In genomic region chr1:47436979-47437517, GRCh38 we compare ENCODE assay signal across 8 cellular contexts. TPM values are rescaled to one million over a fixed set of nuclear protein-coding genes. Genes with fewer than 3 reads are reported as not detected.
DNase-seq lines count a peak whose midpoint lies in the region; ATAC-seq and TF ChIP-seq lines count a peak whose summit lies in the region.

No MANE protein-coding gene starts in this region.

- H3K9me3 ChIP-seq in GM23248 (ENCODE audit: low read depth), result no peaks in the 10 kb centered on the region
- H3K9me3 ChIP-seq in KOPT-K1 (ENCODE audit: insufficient read depth, low read length, poor library complexity, severe bottlenecking), result no peaks in the 10 kb centered on the region
- no peaks in the 10 kb centered on the region for H3K9me3 ChIP-seq in subcutaneous abdominal adipose tissue (ENCODE audit: control insufficient read depth in 5 of 5, low read length in 5 of 5)

- H3K4me3 ChIP-seq in GM23248, result peak overlapping the region; percentile 83
- peak overlapping the region; percentile 53 for H3K4me3 ChIP-seq in astrocyte of the spinal cord (ENCODE audit: low read depth, low read length)
- H3K4me3 ChIP-seq in kidney epithelial cell (ENCODE audit: low read depth, low read length), result peak overlapping the region; percentile 71
- peak overlapping the region; percentile 55 to 82 (median 75) for H3K4me3 ChIP-seq in subcutaneous abdominal adipose tissue (ENCODE audit: low read depth in 1 of 5, low read length in 5 of 5)

- H3K36me3 Mint-ChIP-seq in activated CD4-positive, alpha-beta T cell treated with anti-CD3 and anti-CD28 coated beads for 36 hours (ENCODE audit: low read depth), result peaks cover 20% of the 10 kb centered on the region

- H3K4me1 ChIP-seq in GM23248 (ENCODE audit: insufficient read depth), result peaks cover 19% of the 10 kb centered on the region
- peaks cover 2 to 59% (median 42%) of the 10 kb centered on the region in 5 donors for H3K4me1 ChIP-seq in subcutaneous abdominal adipose tissue (ENCODE audit: control insufficient read depth in 5 of 5, insufficient read depth in 5 of 5, low read length in 5 of 5)

- H4K20me1 ChIP-seq in GM23248 (ENCODE audit: insufficient read depth), result no peaks in the 10 kb centered on the region

- H3K36me3 ChIP-seq in GM23248 (ENCODE audit: low read depth) (no peaks in the 10 kb centered on the region), KOPT-K1 (ENCODE audit: insufficient read depth, low read length) (peaks cover 33% of the 10 kb centered on the region), kidney epithelial cell (ENCODE audit: control insufficient read depth, insufficient read depth, low read length) (no peaks in the 10 kb centered on the region), subcutaneous abdominal adipose tissue (ENCODE audit: control insufficient read depth in 5 of 5, insufficient read depth in 5 of 5, low read length in 5 of 5) (no peaks in the 10 kb centered on the region)

- peaks cover 29% of the 10 kb centered on the region for H3K4me1 Mint-ChIP-seq in activated CD4-positive, alpha-beta T cell treated with anti-CD3 and anti-CD28 coated beads for 36 hours

- DNase-seq in activated CD4-positive, alpha-beta T cell treated with anti-CD3 and anti-CD28 coated beads for 36 hours, result peak; percentile 53
- DNase-seq in activated CD4-positive, alpha-beta T cell treated with anti-CD3 and anti-CD28 coated beads for 48 hours, result no peak
- DNase-seq in GM23248 (peak; percentile 65), astrocyte of the spinal cord (ENCODE audit: low read depth, low spot score) (peak; percentile 28), kidney epithelial cell (ENCODE audit: low read depth) (no peak), NCI-H2196 (lab: John Stamatoyannopoulos, UW; ENCODE audit: unreplicated experiment) (no peak)

- no peaks in the 10 kb centered on the region for H3K9me3 Mint-ChIP-seq in activated CD4-positive, alpha-beta T cell treated with anti-CD3 and anti-CD28 coated beads for 36 hours (ENCODE audit: low read depth)

- in situ Hi-C loops in GM23248 (cut with MboI) (no loop called here), astrocyte of the spinal cord (cut with HindIII; ENCODE audit: low sequenced_read_pairs) (no loop called here)

- POLR2A ChIA-PET in activated CD4-positive, alpha-beta T cell treated with anti-CD3 and anti-CD28 coated beads for 36 hours (lab: Charles Lee), result interaction anchor here (1.0 to 2.0 kb wide), 3 partner anchors 123 to 289 kb away, joined by 6 to 9 read pairs (median 6); partner anchors contain the start of gene STIL

- peaks cover 8% of the 10 kb centered on the region for H3K27me3 ChIP-seq in GM23248 (replicated peaks; ENCODE audit: insufficient read depth)
- H3K27me3 ChIP-seq in kidney epithelial cell (ENCODE audit: control insufficient read depth, insufficient read depth, low read length), result peaks cover 50% of the 10 kb centered on the region
- peaks cover 20 to 55% (median 37%) of the 10 kb centered on the region in 5 donors for H3K27me3 ChIP-seq in subcutaneous abdominal adipose tissue (ENCODE audit: control insufficient read depth in 5 of 5, insufficient read depth in 4 of 5, low read length in 5 of 5)

- no peaks in the 10 kb centered on the region for H3K9me2 ChIP-seq in GM23248 (ENCODE audit: insufficient read depth)

- TF ChIP-seq CTCF in astrocyte of the spinal cord (IDR thresholded peaks at IDR 0.05; ENCODE audit: low read depth, low read length) (no peak), kidney epithelial cell (IDR thresholded peaks at IDR 0.05; ENCODE audit: insufficient read depth, low read length, poor library complexity, severe bottlenecking) (no peak)

- peaks cover 32% of the 10 kb centered on the region for H3K27me3 Mint-ChIP-seq in activated CD4-positive, alpha-beta T cell treated with anti-CD3 and anti-CD28 coated beads for 36 hours

- intact Hi-C loops in activated CD4-positive, alpha-beta T cell treated with anti-CD3 and anti-CD28 coated beads for 36 hours (cut with DNase I, micrococcal nuclease), result loop anchor here (1.0 to 5.0 kb wide), 13 partner anchors 7 to 1190 kb away; partner anchors contain the start of genes RAD54L (in 1 of the 2), SPATA6 (in 1 of the 2) and STIL (in 1 of the 2)

- CTCF ChIA-PET in activated CD4-positive, alpha-beta T cell treated with anti-CD3 and anti-CD28 coated beads for 36 hours (lab: Charles Lee), result interaction anchor here (0.6 to 3.6 kb wide), 37 partner anchors 8 to 651 kb away, joined by 3 to 28 read pairs (median 4); partner anchors contain the start of genes CMPK1 and STIL

- 1 to 3% methylated on average over 28 to 50 of the region's 55 CpGs for WGBS in GM23248 (ENCODE audit: low coverage in 1 of 2, low lambda C conversion rate in 2 of 2, missing lambda C conversion rate in 2 of 2), 2 experiments

- 0 out of 2 replicates have a peak, but pooled peaks cover 5% of the 10 kb centered on the region for H3F3A ChIP-seq in GM23248 (ENCODE audit: insufficient read depth)

- ATAC-seq in activated CD4-positive, alpha-beta T cell treated with anti-CD3 and anti-CD28 coated beads for 36 hours, result peak; percentile 21

- H3K27ac ChIP-seq in GM23248, result peak overlapping the region; percentile 11; the same call in 1 of the 2 replicates
- H3K27ac ChIP-seq in KOPT-K1 (ENCODE audit: low read depth, low read length, poor library complexity, severe bottlenecking), result peak overlapping the region; percentile 78
- no peak overlapping the region for H3K27ac ChIP-seq in subcutaneous abdominal adipose tissue (ENCODE audit: low read depth, low read length)

- peak overlapping the region; percentile 80 for H2AFZ ChIP-seq in GM23248

- peak overlapping the region; percentile 92 for H3K4me3 Mint-ChIP-seq in activated CD4-positive, alpha-beta T cell treated with anti-CD3 and anti-CD28 coated beads for 36 hours

- no peaks in the 10 kb centered on the region for H3K79me2 ChIP-seq in GM23248 (ENCODE audit: insufficient read depth)

- H3K27ac Mint-ChIP-seq in activated CD4-positive, alpha-beta T cell treated with anti-CD3 and anti-CD28 coated beads for 36 hours, result peak overlapping the region; percentile 73

- peak overlapping the region; percentile 69 for H3K4me2 ChIP-seq in GM23248 (ENCODE audit: unreplicated experiment)

- peak overlapping the region; percentile 68 for H3K9ac ChIP-seq in GM23248
- H3K9ac ChIP-seq in subcutaneous abdominal adipose tissue (ENCODE audit: low read length in 5 of 5), result peak overlapping the region in 4 of 5 donors; percentile 60 to 86 (median 74)

RNA-seq across cellular contexts. Expression of gene FOXD2, which starts 0.8 kb away (rescaled TPM):
- total RNA-seq in activated CD4-positive, alpha-beta T cell treated with anti-CD3 and anti-CD28 coated beads for 36 hours, result under 1 TPM; 0.05 to 0.07 TPM
- 0.43 TPM in 1 of 2 replicates, not detected in the other for total RNA-seq in GM23248 (2014; rRNA removed; shearing (Covaris generic))
- polyA plus RNA-seq in GM23248 (2016; fragmentation: Nextera tagmentation; extraction: Ambion mirVana), result 0.15 and 0.20 TPM in 2 replicates
- 0.21 and 0.96 TPM in 2 replicates for total RNA-seq in kidney epithelial cell

RNA-seq across cellular contexts. Expression of gene FOXE3, which starts 21.0 kb away (rescaled TPM):
- not detected for total RNA-seq in activated CD4-positive, alpha-beta T cell treated with anti-CD3 and anti-CD28 coated beads for 36 hours
- 0.13 TPM in 1 of 2 replicates, not detected in the other for total RNA-seq in GM23248 (2014; rRNA removed; shearing (Covaris generic))
- 0.13 TPM in 1 of 2 replicates, not detected in the other for polyA plus RNA-seq in GM23248 (2016; fragmentation: Nextera tagmentation; extraction: Ambion mirVana)
- not detected in 2 replicates for total RNA-seq in kidney epithelial cell

Comparison
In these comparisons a context has a peak if more than half of its experiments do, and no peak if none do; other contexts are left out.
1. DNase-seq: peak in activated CD4-positive, alpha-beta T cell treated with anti-CD3 and anti-CD28 coated beads for 36 hours (single experiment), GM23248 (single experiment) and astrocyte of the spinal cord (single experiment); none in activated CD4-positive, alpha-beta T cell treated with anti-CD3 and anti-CD28 coated beads for 48 hours (single experiment), kidney epithelial cell (single experiment) and NCI-H2196 (single experiment).
2. Peak in every context shown above with its lines, with median percentiles within 50 percentile points of each other: H3K4me3 ChIP-seq.